Comparison of ENCODE assay signal across 8 cellular contexts in the genomic region with DNA sequence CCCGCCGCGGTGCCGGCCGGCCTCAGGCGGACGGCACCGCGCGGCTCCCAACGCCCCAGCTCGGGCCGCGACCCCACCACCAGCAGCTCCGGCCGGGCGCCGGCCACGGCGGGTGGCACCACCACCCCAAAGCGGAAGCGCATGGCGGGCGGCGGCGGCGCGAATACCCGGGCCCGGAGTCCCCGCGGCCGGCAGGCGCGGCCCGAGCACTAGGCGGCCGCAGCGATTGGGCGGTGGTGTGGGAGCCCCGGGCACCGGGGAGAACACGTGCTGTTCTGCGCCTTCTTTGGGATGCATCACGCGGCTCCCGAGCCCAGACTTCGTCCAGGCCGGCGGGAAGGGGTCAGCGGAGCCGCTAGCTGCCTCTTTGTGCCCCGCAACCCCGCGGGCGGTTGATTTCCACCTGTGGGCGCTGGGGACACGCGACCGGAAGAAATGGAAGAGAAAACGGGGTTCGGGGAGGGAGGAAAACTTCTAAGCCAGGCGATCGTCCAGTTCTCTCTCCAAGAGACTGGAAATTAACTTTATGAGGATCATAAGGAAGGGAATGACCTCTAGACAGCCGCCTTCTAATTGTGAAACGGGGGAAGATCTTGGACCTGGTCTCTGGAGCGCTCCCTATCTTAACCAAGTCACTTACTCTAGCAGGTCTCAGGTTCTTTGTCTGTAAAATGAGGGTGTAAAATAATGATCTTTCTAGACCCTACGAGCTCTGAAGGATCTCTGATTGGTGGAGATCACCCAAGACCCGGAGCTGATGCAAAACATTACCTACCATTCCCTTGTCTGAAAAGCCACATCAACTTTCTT. TPM values are rescaled to one million over a fixed set of nuclear protein-coding genes. Genes with fewer than 3 reads are reported as not detected.
DNase-seq lines count a peak whose midpoint lies in the region; ATAC-seq and TF ChIP-seq lines count a peak whose summit lies in the region.

Gene EPM2A (minus strand): TSS at position 165 of the 810 bp plus-strand sequence. CDS start 22 bp downstream, at position 143.

- ATAC-seq in GM19467 (IDR thresholded peaks at IDR 0.05; ENCODE audit: unreplicated experiment): peak; percentile 67
- peak; percentile 89 for ATAC-seq in esophagus mucosa
- peak; percentile 92 for ATAC-seq in stimulated activated memory B cell treated with anti-CD40 and anti-IgM and Interleukin-4, amounts not matched to agents 10 μg/mL and 1 μg/mL and 100 μg/mL, for 72 hours

- no peaks in the 10 kb centered on the region for H3K9me3 Mint-ChIP-seq in Calu3 (ENCODE audit: low read depth, unreplicated experiment)
- peaks cover 3% of the 10 kb centered on the region for H3K9me3 Mint-ChIP-seq in stimulated activated memory B cell treated with anti-CD40 and anti-IgM and Interleukin-4, amounts not matched to agents 10 μg/mL and 1 μg/mL and 100 μg/mL, for 72 hours

- peak within 1 kb of the TSS; percentile 95 for H2AFZ ChIP-seq in OCI-LY7 (ENCODE audit: low read length)

- no peaks in the 10 kb centered on the region for H3K27me3 ChIP-seq in HL-60 (ENCODE audit: insufficient read depth, poor library complexity, severe bottlenecking)
- H3K27me3 ChIP-seq in muscle layer of duodenum (ENCODE audit: low read depth, low read length): no peaks in the 10 kb centered on the region

- intact Hi-C loops in Calu3 (cut with micrococcal nuclease; ENCODE audit: unreplicated experiment): loop anchor here (10.0 kb wide), 1 partner anchor 149 kb away; no protein-coding TSS in a partner anchor
- intact Hi-C loops in OCI-LY7 (cut with micrococcal nuclease; ENCODE audit: unreplicated experiment): loop anchor here (1.0 to 10.0 kb wide), 6 partner anchors 79 to 1521 kb away; partner anchors contain the start of genes FBXO30 and SHPRH

- no peaks in the 10 kb centered on the region for H4K20me1 ChIP-seq in OCI-LY7 (ENCODE audit: insufficient read depth, low read length)

- H3K27ac Mint-ChIP-seq in Calu3 (ENCODE audit: unreplicated experiment): peak within 1 kb of the TSS; percentile 94
- H3K27ac Mint-ChIP-seq in stimulated activated memory B cell treated with anti-CD40 and anti-IgM and Interleukin-4, amounts not matched to agents 10 μg/mL and 1 μg/mL and 100 μg/mL, for 72 hours: peak within 1 kb of the TSS; percentile 97

- CTCF ChIA-PET in Calu3 (lab: Charles Lee): interaction anchor here (0.6 to 1.1 kb wide), 2 partner anchors 152 to 577 kb away, joined by 3 read pairs; no protein-coding TSS in a partner anchor
- CTCF ChIA-PET in OCI-LY7 (lab: Charles Lee; ENCODE audit: unreplicated experiment): interaction anchor here (1.0 kb wide), 1 partner anchor 79 kb away, joined by 3 read pairs; the partner anchor contains the start of gene FBXO30

- peaks cover 4% of the 10 kb centered on the region; the same call in 1 of the 2 replicates for H3K9me3 ChIP-seq in OCI-LY7 (ENCODE audit: low read length)
- no peaks in the 10 kb centered on the region for H3K9me3 ChIP-seq in muscle layer of duodenum (ENCODE audit: control insufficient read depth in 1 of 2, low read length in 2 of 2)

- BruUV-seq in Calu3 (replicated peaks; lab: Mats Ljungman, UMichigan) (TSS peak; percentile 91), OCI-LY7 (replicated peaks; lab: Mats Ljungman, UMichigan) (TSS peak; percentile 87)

- H3K4me3 Mint-ChIP-seq in Calu3 (ENCODE audit: low read depth, unreplicated experiment): peak within 1 kb of the TSS; percentile 90
- peak within 1 kb of the TSS; percentile 98 for H3K4me3 Mint-ChIP-seq in stimulated activated memory B cell treated with anti-CD40 and anti-IgM and Interleukin-4, amounts not matched to agents 10 μg/mL and 1 μg/mL and 100 μg/mL, for 72 hours

- H3K4me1 ChIP-seq in OCI-LY7 (ENCODE audit: insufficient read depth, low read length, poor library complexity, severe bottlenecking) (peaks cover 21% of the 10 kb centered on the region), muscle layer of duodenum (ENCODE audit: control insufficient read depth in 1 of 2, insufficient read depth in 2 of 2, low read length in 2 of 2) (peaks cover 17 to 19% of the 10 kb centered on the region in 2 donors)

- H3K27ac ChIP-seq in HL-60 (replicated peaks): peak within 1 kb of the TSS; percentile 99
- H3K27ac ChIP-seq in OCI-LY7 (ENCODE audit: low read depth, low read length, poor library complexity, severe bottlenecking): peak within 1 kb of the TSS; percentile 86
- peak within 1 kb of the TSS; percentile 97 for H3K27ac ChIP-seq in muscle layer of duodenum (ENCODE audit: low read length)

- peaks cover 8% of the 10 kb centered on the region for H3K36me3 ChIP-seq in OCI-LY7 (ENCODE audit: insufficient read depth, low read length)
- peaks cover 0 to 8% of the 10 kb centered on the region in 2 donors for H3K36me3 ChIP-seq in muscle layer of duodenum (ENCODE audit: control insufficient read depth in 1 of 2, insufficient read depth in 2 of 2, low read length in 2 of 2)

- H3K27me3 Mint-ChIP-seq in Calu3 (ENCODE audit: unreplicated experiment): no peaks in the 10 kb centered on the region
- no peaks in the 10 kb centered on the region for H3K27me3 Mint-ChIP-seq in stimulated activated memory B cell treated with anti-CD40 and anti-IgM and Interleukin-4, amounts not matched to agents 10 μg/mL and 1 μg/mL and 100 μg/mL, for 72 hours

- H3K79me2 ChIP-seq in OCI-LY7 (ENCODE audit: insufficient read depth, low read depth, low read length): peaks cover 42% of the 10 kb centered on the region; the same call in 1 of the 2 replicates

- peaks cover 15% of the 10 kb centered on the region for H3K36me3 Mint-ChIP-seq in Calu3 (ENCODE audit: insufficient read depth, unreplicated experiment)
- no peaks in the 10 kb centered on the region for H3K36me3 Mint-ChIP-seq in stimulated activated memory B cell treated with anti-CD40 and anti-IgM and Interleukin-4, amounts not matched to agents 10 μg/mL and 1 μg/mL and 100 μg/mL, for 72 hours

- H3K4me3 ChIP-seq in HL-60 (replicated peaks; ENCODE audit: insufficient read depth, low read length) (peak within 1 kb of the TSS; percentile 71), OCI-LY7 (ENCODE audit: low read depth, low read length, poor library complexity, severe bottlenecking) (peak within 1 kb of the TSS; percentile 91), muscle layer of duodenum (ENCODE audit: low read depth in 1 of 2, low read length in 2 of 2) (peak within 1 kb of the TSS; percentile 82 to 89)

- POLR2A ChIA-PET in OCI-LY7 (lab: Charles Lee): interaction anchor here (0.6 to 3.6 kb wide), 23 partner anchors 8 to 229 kb away, joined by 3 to 23 read pairs (median 4); partner anchors contain the start of genes FBXO30 and SHPRH

- H3K9me2 ChIP-seq in OCI-LY7 (ENCODE audit: insufficient read depth, low read length): no peaks in the 10 kb centered on the region

- TF ChIP-seq CTCF in Calu3 (IDR thresholded peaks at IDR 0.05; ENCODE audit: unreplicated experiment): no peak
- no peak for TF ChIP-seq CTCF in HL-60 (IDR thresholded peaks at IDR 0.05; ENCODE audit: insufficient read depth, low read length)
- 0 out of 2 replicates have a peak, but pooled peaks have one; percentile 30 for TF ChIP-seq CTCF in OCI-LY7 (conservative IDR thresholded peaks at IDR 0.05; ENCODE audit: low read length)

- no peaks in the 10 kb centered on the region for H3K4me1 Mint-ChIP-seq in Calu3 (ENCODE audit: low read depth, unreplicated experiment)
- H3K4me1 Mint-ChIP-seq in stimulated activated memory B cell treated with anti-CD40 and anti-IgM and Interleukin-4, amounts not matched to agents 10 μg/mL and 1 μg/mL and 100 μg/mL, for 72 hours: peaks cover 6% of the 10 kb centered on the region

- DNase-seq in Calu3 (peak; percentile 74), HL-60 (ENCODE audit: low read depth in 1 of 2, low spot score in 1 of 2) (peak; percentile 40 to 78), OCI-LY7 (ENCODE audit: low spot score) (peak; percentile 89)
- peak; percentile 76 for DNase-seq in activated T-cell treated with anti-CD3 and anti-CD28 coated beads, Interleukin-2, amount 50 U/mL, for 1 hour

- H3K4me2 ChIP-seq in OCI-LY7 (ENCODE audit: low read length): peak within 1 kb of the TSS; percentile 92

RNA-seq across cellular contexts. Expression of gene EPM2A, which starts in this region (rescaled TPM):
- total RNA-seq in Calu3 (2022) (2.5 and 2.7 TPM in 2 replicates), OCI-LY7 (2022) (34.9 and 40.0 TPM in 2 replicates), esophagus mucosa (3.8 TPM)
- 31.2 and 39.2 TPM in 2 replicates for total RNA-seq in OCI-LY7 (2014; rRNA removed; shearing (Covaris generic))

Comparison
In these comparisons a context has a peak if more than half of its experiments do, and no peak if none do; other contexts are left out.
1. Peak in every context shown above with its lines: DNase-seq, ATAC-seq, H3K4me3 ChIP-seq and H3K27ac ChIP-seq.